In the genomic region with DNA sequence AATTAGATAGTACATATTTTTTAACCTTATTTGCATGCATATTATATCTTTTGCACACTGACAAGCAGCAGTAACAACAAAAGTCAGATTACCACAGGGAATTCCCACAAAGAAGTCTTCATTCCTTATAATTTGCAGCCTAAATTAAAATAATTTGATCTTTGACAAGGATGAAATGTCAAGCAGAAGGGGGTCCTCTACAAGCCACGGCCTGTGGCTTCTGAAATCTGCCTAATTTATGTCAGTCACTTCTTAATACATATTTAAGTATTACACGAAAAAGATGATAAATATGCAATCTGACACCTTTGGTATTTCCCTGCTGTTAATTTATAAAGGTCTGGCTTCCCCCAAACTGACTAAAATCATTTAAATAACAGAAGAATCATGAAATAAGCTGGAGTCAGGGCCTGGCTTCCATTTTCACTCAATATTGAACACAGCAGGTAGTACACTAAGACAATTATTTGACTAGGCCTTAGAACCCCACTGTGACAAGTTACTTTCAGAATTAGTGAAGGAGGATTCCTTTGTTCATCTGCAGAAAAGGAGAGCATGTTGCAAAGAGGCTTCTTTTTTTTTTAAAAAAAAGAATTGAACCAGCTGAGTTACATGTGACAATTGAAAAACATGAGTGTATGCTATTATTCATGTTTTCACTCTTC, we compare ENCODE assay signal across 23 cellular contexts.
DNase-seq lines count a peak whose midpoint lies in the region; ATAC-seq and TF ChIP-seq lines count a peak whose summit lies in the region.
"Had no signal": no experiment of that assay in that cellular context is flagged by ENCODE, and none has a peak within 500 bp of the region (broad histone marks: within the 10 kb centered on the region; RNA-seq: fewer than 3 reads in every experiment).

No MANE protein-coding gene starts in this region.

- CTCF ChIA-PET in HEK293T (lab: Yijun Ruan, JAX), result no interaction called here

- no CpG with 5 or more reads among the region's 2 CpGs for WGBS in mesendoderm (ENCODE audit: extremely low coverage, insufficient coverage, low lambda C conversion rate)

- no peaks in the 10 kb centered on the region for H3K4me1 Mint-ChIP-seq in naive thymus-derived CD8-positive, alpha-beta T cell
- no peaks in the 10 kb centered on the region for H3K4me1 Mint-ChIP-seq in activated T-cell treated with anti-CD3 and anti-CD28 coated beads, Interleukin-2, amount 50 U/mL, for 4 hours (ENCODE audit: low read depth)
- H3K4me1 Mint-ChIP-seq: activated CD8-positive, alpha-beta memory T cell treated with anti-CD3 and anti-CD28 coated beads, Interleukin-2, amount 10 ng/mL, durations not matched to agents 7 days and 5 days; activated naive CD8-positive, alpha-beta T cell treated with anti-CD3 and anti-CD28 coated beads for 36 hours; naive thymus-derived CD4-positive, alpha-beta T cell had no signal

- H3K27me3 Mint-ChIP-seq in naive thymus-derived CD8-positive, alpha-beta T cell, result no peaks in the 10 kb centered on the region
- peaks cover 2% of the 10 kb centered on the region for H3K27me3 Mint-ChIP-seq in activated T-cell treated with anti-CD3 and anti-CD28 coated beads, Interleukin-2, amount 50 U/mL, for 4 hours (ENCODE audit: low read depth)
- H3K27me3 Mint-ChIP-seq: activated CD8-positive, alpha-beta memory T cell treated with anti-CD3 and anti-CD28 coated beads, Interleukin-2, amount 10 ng/mL, durations not matched to agents 7 days and 5 days; activated naive CD8-positive, alpha-beta T cell treated with anti-CD3 and anti-CD28 coated beads for 36 hours; effector memory CD8-positive, alpha-beta T cell; naive thymus-derived CD4-positive, alpha-beta T cell had no signal

- H3K27me3 ChIP-seq in mesendoderm (ENCODE audit: insufficient read depth, low read length, poor library complexity), result no peaks in the 10 kb centered on the region
- H3K27me3 ChIP-seq: esophagus squamous epithelium, tibial artery had no signal

- DNase-seq in DMS79 (lab: John Stamatoyannopoulos, UW) (peak; percentile 9), HEK293T (ENCODE audit: extremely low spot score) (no peak), NCI-H69 (lab: John Stamatoyannopoulos, UW) (peak; percentile 99), mesendoderm (peak; percentile 28), AML-193 (lab: John Stamatoyannopoulos, UW) (no peak)
- no peak for DNase-seq in naive thymus-derived CD8-positive, alpha-beta T cell
- DNase-seq in activated T-cell treated with anti-CD3 and anti-CD28 coated beads, Interleukin-2, amount 50 U/mL, for 4 hours, result no peak
- DNase-seq: activated CD4-positive, alpha-beta T cell treated with anti-CD3 and anti-CD28 coated beads for 48 hours; activated CD8-positive, alpha-beta memory T cell treated with anti-CD3 and anti-CD28 coated beads, Interleukin-2, amount 10 ng/mL, durations not matched to agents 7 days and 5 days; activated naive CD8-positive, alpha-beta T cell treated with anti-CD3 and anti-CD28 coated beads for 36 hours; CD8-positive, alpha-beta T cell; effector memory CD8-positive, alpha-beta T cell; esophagus squamous epithelium; HFFc6; left cardiac atrium; mesenchymal stem cell; naive thymus-derived CD4-positive, alpha-beta T cell; NCI-H1436 treated with DMSO at 0.1 percent for 48 hours; NCI-H526 treated with DMSO at 0.1 percent for 48 hours; SHP77; stimulated activated CD4-positive, alpha-beta T cell treated with anti-CD3 and anti-CD28 coated beads, Interleukin-1b, Interleukin-23, amount 100 ng/mL, for 48 hours; stimulated activated naive CD4-positive, alpha-beta T cell treated with Interleukin-2 at 50 U/mL for 16 hours; tibial artery had no signal

- no peak overlapping the region for H3K4me2 ChIP-seq in mesendoderm (ENCODE audit: low read length)

- H3K27ac ChIP-seq in mesendoderm (ENCODE audit: low read depth, low read length), result no peak overlapping the region
- H3K27ac ChIP-seq: esophagus squamous epithelium, tibial artery had no signal

- H3K9ac ChIP-seq in mesendoderm (ENCODE audit: low read length), result no peak overlapping the region

- H4K5ac ChIP-seq in mesendoderm (ENCODE audit: low read length), result no peak overlapping the region

- H2BK15ac ChIP-seq in mesendoderm (replicated peaks; ENCODE audit: low read depth), result no peak overlapping the region

- no peak overlapping the region for H3K23ac ChIP-seq in mesendoderm (ENCODE audit: low read length)

- H3K27ac Mint-ChIP-seq in naive thymus-derived CD8-positive, alpha-beta T cell, result no peak overlapping the region
- H3K27ac Mint-ChIP-seq: activated CD8-positive, alpha-beta memory T cell treated with anti-CD3 and anti-CD28 coated beads, Interleukin-2, amount 10 ng/mL, durations not matched to agents 7 days and 5 days; activated naive CD8-positive, alpha-beta T cell treated with anti-CD3 and anti-CD28 coated beads for 36 hours; CD8-positive, alpha-beta T cell; effector memory CD8-positive, alpha-beta T cell; HFFc6; naive thymus-derived CD4-positive, alpha-beta T cell had no signal

- H2BK5ac ChIP-seq in mesendoderm (ENCODE audit: low read length), result no peak overlapping the region

- POLR2A ChIA-PET in HEK293T (lab: Yijun Ruan, JAX), result no interaction called here
- POLR2A ChIA-PET in naive thymus-derived CD8-positive, alpha-beta T cell (lab: Charles Lee), result no interaction called here

- peaks cover 0 to 5% (median 0%) of the 10 kb centered on the region in 9 donors for H3K9me3 Mint-ChIP-seq in naive thymus-derived CD8-positive, alpha-beta T cell
- H3K9me3 Mint-ChIP-seq in activated T-cell treated with anti-CD3 and anti-CD28 coated beads, Interleukin-2, amount 50 U/mL, for 4 hours, result peaks cover 5% of the 10 kb centered on the region
- H3K9me3 Mint-ChIP-seq: activated naive CD8-positive, alpha-beta T cell treated with anti-CD3 and anti-CD28 coated beads for 36 hours; CD8-positive, alpha-beta T cell; effector memory CD8-positive, alpha-beta T cell; HFFc6 had no signal

- H3K4me3 ChIP-seq in mesendoderm (ENCODE audit: low read length), result no peak overlapping the region
- H3K4me3 ChIP-seq: esophagus squamous epithelium, tibial artery had no signal

- H2AK5ac ChIP-seq in mesendoderm (ENCODE audit: low read length), result no peak overlapping the region

- no peaks in the 10 kb centered on the region for H3K79me2 ChIP-seq in mesendoderm (ENCODE audit: control insufficient read depth, insufficient read depth, low read length)

- H4K8ac ChIP-seq in mesendoderm (ENCODE audit: low read depth, low read length), result no peak overlapping the region

- no peaks in the 10 kb centered on the region for H3K36me3 Mint-ChIP-seq in naive thymus-derived CD8-positive, alpha-beta T cell
- no peaks in the 10 kb centered on the region for H3K36me3 Mint-ChIP-seq in activated T-cell treated with anti-CD3 and anti-CD28 coated beads, Interleukin-2, amount 50 U/mL, for 4 hours (ENCODE audit: insufficient read depth)
- H3K36me3 Mint-ChIP-seq: activated CD8-positive, alpha-beta memory T cell treated with anti-CD3 and anti-CD28 coated beads, Interleukin-2, amount 10 ng/mL, durations not matched to agents 7 days and 5 days; activated naive CD8-positive, alpha-beta T cell treated with anti-CD3 and anti-CD28 coated beads for 36 hours; CD8-positive, alpha-beta T cell; naive thymus-derived CD4-positive, alpha-beta T cell had no signal

- no peak overlapping the region for H3K4ac ChIP-seq in mesendoderm (ENCODE audit: low read depth, low read length)

- no peaks in the 10 kb centered on the region for H3K4me1 ChIP-seq in mesendoderm (ENCODE audit: control insufficient read depth, low read depth, low read length)
- H3K4me1 ChIP-seq: esophagus squamous epithelium, tibial artery had no signal

- no peak overlapping the region for H3K4me3 Mint-ChIP-seq in naive thymus-derived CD8-positive, alpha-beta T cell
- no peak overlapping the region for H3K4me3 Mint-ChIP-seq in activated T-cell treated with anti-CD3 and anti-CD28 coated beads, Interleukin-2, amount 50 U/mL, for 4 hours
- H3K4me3 Mint-ChIP-seq: activated CD8-positive, alpha-beta memory T cell treated with anti-CD3 and anti-CD28 coated beads, Interleukin-2, amount 10 ng/mL, durations not matched to agents 7 days and 5 days; activated naive CD8-positive, alpha-beta T cell treated with anti-CD3 and anti-CD28 coated beads for 36 hours; CD8-positive, alpha-beta T cell; effector memory CD8-positive, alpha-beta T cell; HFFc6; naive thymus-derived CD4-positive, alpha-beta T cell had no signal

- no peak for ATAC-seq in naive thymus-derived CD8-positive, alpha-beta T cell
- ATAC-seq in activated T-cell treated with anti-CD3 and anti-CD28 coated beads, Interleukin-2, amount 50 U/mL, for 4 hours, result no peak
- ATAC-seq: activated CD8-positive, alpha-beta memory T cell treated with anti-CD3 and anti-CD28 coated beads, Interleukin-2, amount 10 ng/mL, durations not matched to agents 7 days and 5 days; CD8-positive, alpha-beta T cell; effector memory CD8-positive, alpha-beta T cell; left cardiac atrium; naive thymus-derived CD4-positive, alpha-beta T cell had no signal

- no peak overlapping the region for H3K56ac ChIP-seq in mesendoderm (ENCODE audit: low read length)

- no peaks in the 10 kb centered on the region for H3K79me1 ChIP-seq in mesendoderm (ENCODE audit: low read length)

- H2BK120ac ChIP-seq in mesendoderm (ENCODE audit: low read depth, low read length), result no peak overlapping the region

- no peaks in the 10 kb centered on the region for H3K36me3 ChIP-seq in mesendoderm (ENCODE audit: control insufficient read depth, insufficient read depth, low read length)
- H3K36me3 ChIP-seq: esophagus squamous epithelium, tibial artery had no signal

- H3K18ac ChIP-seq in mesendoderm (ENCODE audit: low read length), result no peak overlapping the region

TF ChIP-seq in HEK293T, 16 proteins besides CTCF, POLR2A, EP300 and RAD21 (continues in another document):
- TF ChIP-seq BHLHE40 (IDR thresholded peaks at IDR 0.05; ENCODE audit: borderline replicate concordance) (no peak), SP1 (IDR thresholded peaks at IDR 0.05) (no peak), ZNF384 (IDR thresholded peaks at IDR 0.05) (peak; percentile 45; the same call in 1 of the 2 replicates), TARDBP (IDR thresholded peaks at IDR 0.05) (no peak), ELF4 (IDR thresholded peaks at IDR 0.05) (no peak), HDGF (IDR thresholded peaks at IDR 0.05; ENCODE audit: borderline replicate concordance) (no peak), LEF1 (IDR thresholded peaks at IDR 0.05; ENCODE audit: borderline replicate concordance) (no peak), SUZ12 (IDR thresholded peaks at IDR 0.05) (no peak), NFRKB (IDR thresholded peaks at IDR 0.05) (no peak), FOXA1 (IDR thresholded peaks at IDR 0.05) (no peak), ARNT (IDR thresholded peaks at IDR 0.05) (no peak)
- TF ChIP-seq, protein P1, sequence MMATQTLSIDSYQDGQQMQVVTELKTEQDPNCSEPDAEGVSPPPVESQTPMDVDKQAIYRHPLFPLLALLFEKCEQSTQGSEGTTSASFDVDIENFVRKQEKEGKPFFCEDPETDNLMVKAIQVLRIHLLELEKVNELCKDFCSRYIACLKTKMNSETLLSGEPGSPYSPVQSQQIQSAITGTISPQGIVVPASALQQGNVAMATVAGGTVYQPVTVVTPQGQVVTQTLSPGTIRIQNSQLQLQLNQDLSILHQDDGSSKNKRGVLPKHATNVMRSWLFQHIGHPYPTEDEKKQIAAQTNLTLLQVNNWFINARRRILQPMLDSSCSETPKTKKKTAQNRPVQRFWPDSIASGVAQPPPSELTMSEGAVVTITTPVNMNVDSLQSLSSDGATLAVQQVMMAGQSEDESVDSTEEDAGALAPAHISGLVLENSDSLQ (IDR thresholded peaks at IDR 0.05), result peak; percentile 66

Comparison
In these comparisons a context has a peak if more than half of its experiments do, and no peak if none do; other contexts are left out.
1. DNase-seq: peak in DMS79 (single experiment), NCI-H69 (single experiment) and mesendoderm (single experiment); none in HEK293T (single experiment), naive thymus-derived CD8-positive, alpha-beta T cell (0 of 10), activated T-cell treated with anti-CD3 and anti-CD28 coated beads, Interleukin-2, amount 50 U/mL, for 4 hours (single experiment) and AML-193 (0 of 2).